ENCODE assay signal across 1 cellular context in the genomic region with DNA sequence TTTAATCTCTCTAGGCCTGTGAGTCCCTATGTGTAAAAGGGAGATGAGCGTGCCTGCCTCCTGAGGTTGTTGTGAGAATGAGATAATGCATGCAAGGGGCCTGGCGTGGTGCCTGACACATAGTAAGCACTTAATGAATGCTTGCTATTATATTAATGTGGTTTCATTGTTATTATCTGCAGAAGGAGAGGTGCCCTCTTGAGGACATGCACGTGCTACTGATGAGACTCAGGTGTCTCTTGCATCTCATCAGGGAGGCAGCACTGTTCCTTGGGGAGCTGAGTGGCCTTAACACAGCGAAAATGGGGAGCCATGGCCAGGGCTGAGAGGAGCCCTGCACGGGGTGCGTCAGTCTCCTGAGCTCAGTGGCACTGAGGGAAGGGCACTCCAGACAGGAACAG.
TF ChIP-seq lines count a peak whose summit lies in the region.

No MANE protein-coding gene starts in this region.

TF ChIP-seq in SK-N-SH treated with all-trans-retinoic acid at 6 μM for 48 hours, 23 proteins besides CTCF, POLR2A, EP300 and RAD21 (continued from another document):
- no peak for TF ChIP-seq CREB5 (CRISPR knock-in tag; IDR thresholded peaks at IDR 0.05; ENCODE audit: low read depth)
- TF ChIP-seq TSHZ2 (CRISPR knock-in tag; IDR thresholded peaks at IDR 0.05) = no peak
- no peak for TF ChIP-seq CSDC2 (CRISPR knock-in tag; IDR thresholded peaks at IDR 0.05)
- TF ChIP-seq TOX (CRISPR knock-in tag; IDR thresholded peaks at IDR 0.05; ENCODE audit: borderline replicate concordance) = no peak
- no peak for TF ChIP-seq PPARA (CRISPR knock-in tag; IDR thresholded peaks at IDR 0.05; ENCODE audit: borderline replicate concordance)
- TF ChIP-seq ESRRG (CRISPR knock-in tag; IDR thresholded peaks at IDR 0.05) = no peak
- TF ChIP-seq ZC3H10 (CRISPR knock-in tag; IDR thresholded peaks at IDR 0.05) = no peak
- no peak for TF ChIP-seq ARNTL (CRISPR knock-in tag; IDR thresholded peaks at IDR 0.05; ENCODE audit: borderline replicate concordance, low read depth)
- TF ChIP-seq ZNF8 (CRISPR knock-in tag; IDR thresholded peaks at IDR 0.05) = no peak
- no peak for TF ChIP-seq ZNF70 (CRISPR knock-in tag; IDR thresholded peaks at IDR 0.05)
- no peak for TF ChIP-seq ISL1 (CRISPR knock-in tag; IDR thresholded peaks at IDR 0.05)
- no peak for TF ChIP-seq BACH2 (CRISPR knock-in tag; IDR thresholded peaks at IDR 0.05; ENCODE audit: borderline replicate concordance)
- TF ChIP-seq ZFP3 (CRISPR knock-in tag; IDR thresholded peaks at IDR 0.05) = no peak
- no peak for TF ChIP-seq RARB (CRISPR knock-in tag; IDR thresholded peaks at IDR 0.05)
- no peak for TF ChIP-seq ZFP30 (CRISPR knock-in tag; IDR thresholded peaks at IDR 0.05)
- no peak for TF ChIP-seq PATZ1 (CRISPR knock-in tag; IDR thresholded peaks at IDR 0.05; ENCODE audit: borderline replicate concordance)
- TF ChIP-seq OSR1 (CRISPR knock-in tag; IDR thresholded peaks at IDR 0.05) = no peak
- no peak for TF ChIP-seq ZNF565 (CRISPR knock-in tag; conservative IDR thresholded peaks at IDR 0.05; ENCODE audit: low read depth)
